ENCODE assay signal across 12 cellular contexts in genomic region chr14:19796520-19797108, GRCh38. TPM values are rescaled to one million over a fixed set of nuclear protein-coding genes. Genes with fewer than 3 reads are reported as not detected.
DNase-seq lines count a peak whose midpoint lies in the region; ATAC-seq and TF ChIP-seq lines count a peak whose summit lies in the region.
"Not testable (repeated sequence)": the region's sequence is repeated elsewhere in the genome, so short reads cannot be mapped to it uniquely, and the experiment has no call there.
"Had no signal": no experiment of that assay in that cellular context is flagged by ENCODE, and none has a peak within 500 bp of the region (broad histone marks: within the 10 kb centered on the region; RNA-seq: fewer than 3 reads in every experiment).

No MANE protein-coding gene starts in this region.

- TF ChIP-seq CTCF in Panc1 (IDR thresholded peaks at IDR 0.05): peak; percentile 47

- CTCF ChIA-PET in Panc1 (lab: Charles Lee): not testable (repeated sequence)

- not testable (repeated sequence) for H3K27me3 ChIP-seq in Panc1 (ENCODE audit: control insufficient read depth, insufficient read depth, low read length)

- not testable (repeated sequence) for H3K4me3 ChIP-seq in Panc1 (ENCODE audit: low read depth in 2 of 2, low read length in 2 of 2)

- BruUV-seq in Panc1 (replicated peaks; lab: Mats Ljungman, UMichigan): not testable (repeated sequence)

- H3K9me3 ChIP-seq in Panc1 (ENCODE audit: control insufficient read depth, insufficient read depth, low read depth, low read length): not testable (repeated sequence)

- not testable (repeated sequence) for H3K4me1 ChIP-seq in Panc1 (ENCODE audit: control insufficient read depth, insufficient read depth, low read length)

- POLR2A ChIA-PET in Panc1 (lab: Charles Lee): not testable (repeated sequence)

- not testable (repeated sequence) for H3K36me3 ChIP-seq in Panc1 (ENCODE audit: control insufficient read depth, insufficient read depth, low read length)

- H3K27ac ChIP-seq in Panc1 (ENCODE audit: low read length): not testable (repeated sequence)

- intact Hi-C loops in Panc1 (cut with micrococcal nuclease; ENCODE audit: unreplicated experiment): not testable (repeated sequence)

- in situ Hi-C loops in G401 (cut with HindIII; ENCODE audit: low sequenced_read_pairs); Panc1 (cut with HindIII; ENCODE audit: low pct_unique_long_range_greater_than_20kb, low sequenced_read_pairs): not testable (repeated sequence)

- DNase-seq in A172 (ENCODE audit: low spot score): peak; percentile 5
- peak; percentile 43 for DNase-seq in G401 (ENCODE audit: low spot score)
- DNase-seq in HT1080 (ENCODE audit: low read depth): peak; percentile 44
- DNase-seq in NCI-H460 (ENCODE audit: extremely low read depth, low read depth): peak; percentile 6
- not testable (repeated sequence) for DNase-seq in Panc1 (ENCODE audit: low read depth, low spot score)
- peak; percentile 72 for DNase-seq in cerebellar cortex (ENCODE audit: low spot score)

- ATAC-seq in Panc1, SK-N-SH treated with all-trans-retinoic acid at 6 μM for 48 hours: not testable (repeated sequence)

TF ChIP-seq in SK-N-SH treated with all-trans-retinoic acid at 6 μM for 48 hours, 23 proteins besides CTCF, POLR2A, EP300 and RAD21:
- TF ChIP-seq ZNF70 (CRISPR knock-in tag; IDR thresholded peaks at IDR 0.05): peak; percentile 94
TF ChIP-seq in SK-N-SH treated with all-trans-retinoic acid at 6 μM for 48 hours: peak in this region for 1; not testable (repeated sequence) for 22.

RNA-seq across cellular contexts. Expression of gene OR4N2, which starts 7.0 kb away (rescaled TPM):
- total RNA-seq in A172 (2014; rRNA removed; shearing (Covaris generic)): not detected in 2 replicates
- not detected in 2 replicates for total RNA-seq in G401 (2014; rRNA removed; shearing (Covaris generic))
- not detected in 2 replicates for total RNA-seq in HT1080 (2014; rRNA removed; shearing (Covaris generic))
- not detected in 2 replicates for polyA plus RNA-seq in HT1080 (2015; cell fraction: cytosol; rRNA removed)
- not detected in 2 replicates for polyA plus RNA-seq in HT1080 (2015; cell fraction: nucleus; rRNA removed)
- total RNA-seq in NCI-H460 (2014; rRNA removed; shearing (Covaris generic)): not detected in 2 replicates
- polyA plus RNA-seq in NCI-H460 (2014; cell fraction: nucleus; rRNA removed): not detected in 2 replicates
- not detected for total RNA-seq in Panc1 (2021; ENCODE audit: unreplicated experiment)
- polyA plus RNA-seq in Panc1 (2012; ENCODE audit: insufficient read length): not detected
- total RNA-seq: Calu3; CD4-positive, alpha-beta T cell; H1; HFFc6; IMR-90 had no signal
- polyA plus RNA-seq: H1, IMR-90 had no signal

RNA-seq across cellular contexts. Expression of gene OR4M1, which starts 23.3 kb away (rescaled TPM):
- total RNA-seq in A172 (2014; rRNA removed; shearing (Covaris generic)): not detected in 2 replicates
- not detected in 2 replicates for total RNA-seq in G401 (2014; rRNA removed; shearing (Covaris generic))
- not detected in 2 replicates for total RNA-seq in HT1080 (2014; rRNA removed; shearing (Covaris generic))
- polyA plus RNA-seq in HT1080 (2015; cell fraction: cytosol; rRNA removed): not detected in 2 replicates
- not detected in 2 replicates for polyA plus RNA-seq in HT1080 (2015; cell fraction: nucleus; rRNA removed)
- total RNA-seq in NCI-H460 (2014; rRNA removed; shearing (Covaris generic)): not detected in 2 replicates
- not detected in 2 replicates for polyA plus RNA-seq in NCI-H460 (2014; cell fraction: nucleus; rRNA removed)
- not detected for total RNA-seq in Panc1 (2021; ENCODE audit: unreplicated experiment)
- polyA plus RNA-seq in Panc1 (2012; ENCODE audit: insufficient read length): not detected
- total RNA-seq: Calu3; CD4-positive, alpha-beta T cell; H1; HFFc6; IMR-90 had no signal
- polyA plus RNA-seq: H1, IMR-90 had no signal

RNA-seq across cellular contexts. Expression of gene OR4Q3, which starts 53.2 kb away (rescaled TPM):
- not detected in 2 replicates for total RNA-seq in A172 (2014; rRNA removed; shearing (Covaris generic))
- not detected in 2 replicates for total RNA-seq in G401 (2014; rRNA removed; shearing (Covaris generic))
- total RNA-seq in HT1080 (2014; rRNA removed; shearing (Covaris generic)): not detected in 2 replicates
- polyA plus RNA-seq in HT1080 (2015; cell fraction: cytosol; rRNA removed): not detected in 2 replicates
- not detected in 2 replicates for polyA plus RNA-seq in HT1080 (2015; cell fraction: nucleus; rRNA removed)
- not detected in 2 replicates for total RNA-seq in NCI-H460 (2014; rRNA removed; shearing (Covaris generic))
- not detected in 2 replicates for polyA plus RNA-seq in NCI-H460 (2014; cell fraction: nucleus; rRNA removed)
- total RNA-seq in Panc1 (2021; ENCODE audit: unreplicated experiment): not detected
- not detected for polyA plus RNA-seq in Panc1 (2012; ENCODE audit: insufficient read length)
- total RNA-seq: Calu3; CD4-positive, alpha-beta T cell; H1; HFFc6; IMR-90 had no signal
- polyA plus RNA-seq: H1, IMR-90 had no signal
